ENCODE assay signal across 2 cellular contexts in the genomic region with DNA sequence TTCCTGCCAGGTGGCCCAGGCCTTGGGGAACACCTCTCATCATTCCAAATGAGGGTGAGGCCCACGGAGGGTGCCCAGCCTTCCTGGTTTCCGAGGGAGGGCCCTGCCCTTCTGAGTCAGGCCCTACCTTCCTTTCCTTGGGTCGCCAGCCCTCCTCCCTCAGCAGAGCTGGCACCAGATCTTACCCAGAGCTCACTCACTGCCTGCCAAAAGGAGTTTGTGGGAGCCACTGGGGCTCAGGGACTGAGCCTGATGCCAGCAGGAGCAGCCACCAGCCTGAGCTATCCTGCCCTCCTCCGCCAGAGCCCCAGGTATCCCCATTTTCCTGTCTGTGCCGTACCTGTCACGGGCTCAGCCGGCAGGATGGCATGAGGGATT.
TF ChIP-seq lines count a peak whose summit lies in the region.

No MANE protein-coding gene starts in this region.

TF ChIP-seq in H1, 55 proteins besides CTCF, POLR2A, EP300 and RAD21:
- TF ChIP-seq RXRA (IDR thresholded peaks at IDR 0.05; ENCODE audit: insufficient read depth, low read depth, low read length) = no peak
- TF ChIP-seq MAX (IDR thresholded peaks at IDR 0.05) = no peak
- TF ChIP-seq, protein P1, sequence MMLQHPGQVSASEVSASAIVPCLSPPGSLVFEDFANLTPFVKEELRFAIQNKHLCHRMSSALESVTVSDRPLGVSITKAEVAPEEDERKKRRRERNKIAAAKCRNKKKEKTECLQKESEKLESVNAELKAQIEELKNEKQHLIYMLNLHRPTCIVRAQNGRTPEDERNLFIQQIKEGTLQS (IDR thresholded peaks at IDR 0.05; ENCODE audit: insufficient read depth, low read depth, low read length) = no peak
- TF ChIP-seq MAFK (IDR thresholded peaks at IDR 0.05; ENCODE audit: low read depth, low read length) = no peak
- TF ChIP-seq GABPA (IDR thresholded peaks at IDR 0.05; ENCODE audit: borderline replicate concordance, insufficient read depth, low read length) = no peak
- no peak for TF ChIP-seq GTF2F1 (IDR thresholded peaks at IDR 0.05; ENCODE audit: borderline replicate concordance, low read depth, low read length)
- TF ChIP-seq KDM1A (IDR thresholded peaks at IDR 0.05; ENCODE audit: borderline replicate concordance, low read length) = no peak
- TF ChIP-seq CTBP2 (IDR thresholded peaks at IDR 0.05; ENCODE audit: borderline replicate concordance, insufficient read depth, insufficient read length, low read length) = no peak
- no peak for TF ChIP-seq ZNF274 (IDR thresholded peaks at IDR 0.05; ENCODE audit: borderline replicate concordance, extremely low read depth, low read length)
- no peak for TF ChIP-seq TAF1 (IDR thresholded peaks at IDR 0.05; ENCODE audit: low read depth, low read length)
- TF ChIP-seq HDAC6 (IDR thresholded peaks at IDR 0.05; ENCODE audit: low read depth, low read length) = no peak
- TF ChIP-seq CHD2 (IDR thresholded peaks at IDR 0.05; ENCODE audit: low read length) = no peak
- TF ChIP-seq SRF (IDR thresholded peaks at IDR 0.05; ENCODE audit: low read depth, low read length) = no peak
- no peak for TF ChIP-seq RBBP5 (IDR thresholded peaks at IDR 0.05; ENCODE audit: borderline replicate concordance, low read depth, low read length)
- TF ChIP-seq KDM4A (IDR thresholded peaks at IDR 0.05; ENCODE audit: low read depth, low read length, severe bottlenecking) = no peak
- no peak for TF ChIP-seq TCF12 (IDR thresholded peaks at IDR 0.05; ENCODE audit: low read depth, low read length)
- no peak for TF ChIP-seq BCL11A (IDR thresholded peaks at IDR 0.05; ENCODE audit: low read depth in 2 of 2, low read length in 2 of 2)
- no peak for TF ChIP-seq SIN3A (conservative IDR thresholded peaks at IDR 0.05 in 1 of 2, IDR thresholded peaks at IDR 0.05 in 1 of 2; ENCODE audit: low read depth in 1 of 2, low read length in 2 of 2)
- TF ChIP-seq KDM5A (IDR thresholded peaks at IDR 0.05; ENCODE audit: low read length) = no peak

TF ChIP-seq in HepG2, 621 proteins besides CTCF, POLR2A, EP300 and RAD21:
- TF ChIP-seq ZNF10 (CRISPR knock-in tag; IDR thresholded peaks at IDR 0.05; ENCODE audit: borderline replicate concordance, low read depth) = no peak
- no peak for TF ChIP-seq ZMYM2 (CRISPR knock-in tag; IDR thresholded peaks at IDR 0.05)
- TF ChIP-seq ZNF674 (CRISPR knock-in tag; IDR thresholded peaks at IDR 0.05; ENCODE audit: low read depth) = no peak
- no peak for TF ChIP-seq ZBTB20 (CRISPR knock-in tag; IDR thresholded peaks at IDR 0.05; ENCODE audit: borderline replicate concordance, low read depth)
- no peak for TF ChIP-seq ZBTB3 (CRISPR knock-in tag; IDR thresholded peaks at IDR 0.05; ENCODE audit: borderline replicate concordance, low read depth)
- no peak for TF ChIP-seq GABPA (IDR thresholded peaks at IDR 0.05; ENCODE audit: low read depth, low read length)
- TF ChIP-seq GABPA (CRISPR knock-in tag; IDR thresholded peaks at IDR 0.05; ENCODE audit: low read depth) = no peak
- no peak for TF ChIP-seq HNRNPLL (IDR thresholded peaks at IDR 0.05; ENCODE audit: low read depth, low read length, poor library complexity, severe bottlenecking)
- TF ChIP-seq PHF8 (CRISPR knock-in tag; IDR thresholded peaks at IDR 0.05) = no peak
- no peak for TF ChIP-seq ZNF749 (CRISPR knock-in tag; IDR thresholded peaks at IDR 0.05; ENCODE audit: borderline replicate concordance)
- TF ChIP-seq CBX5 (CRISPR knock-in tag; IDR thresholded peaks at IDR 0.05; ENCODE audit: borderline replicate concordance) = no peak
- TF ChIP-seq CENPBD1 (CRISPR knock-in tag; IDR thresholded peaks at IDR 0.05; ENCODE audit: borderline replicate concordance, low read depth) = no peak
- TF ChIP-seq JARID2 (CRISPR knock-in tag; IDR thresholded peaks at IDR 0.05; ENCODE audit: insufficient replicate concordance) = no peak
- no peak for TF ChIP-seq ZNF33A (CRISPR knock-in tag; IDR thresholded peaks at IDR 0.05; ENCODE audit: borderline replicate concordance)
- TF ChIP-seq NFYC (CRISPR knock-in tag; IDR thresholded peaks at IDR 0.05) = no peak
- no peak for TF ChIP-seq MBNL3 (CRISPR knock-in tag; conservative IDR thresholded peaks at IDR 0.05)
- TF ChIP-seq, protein P2, sequence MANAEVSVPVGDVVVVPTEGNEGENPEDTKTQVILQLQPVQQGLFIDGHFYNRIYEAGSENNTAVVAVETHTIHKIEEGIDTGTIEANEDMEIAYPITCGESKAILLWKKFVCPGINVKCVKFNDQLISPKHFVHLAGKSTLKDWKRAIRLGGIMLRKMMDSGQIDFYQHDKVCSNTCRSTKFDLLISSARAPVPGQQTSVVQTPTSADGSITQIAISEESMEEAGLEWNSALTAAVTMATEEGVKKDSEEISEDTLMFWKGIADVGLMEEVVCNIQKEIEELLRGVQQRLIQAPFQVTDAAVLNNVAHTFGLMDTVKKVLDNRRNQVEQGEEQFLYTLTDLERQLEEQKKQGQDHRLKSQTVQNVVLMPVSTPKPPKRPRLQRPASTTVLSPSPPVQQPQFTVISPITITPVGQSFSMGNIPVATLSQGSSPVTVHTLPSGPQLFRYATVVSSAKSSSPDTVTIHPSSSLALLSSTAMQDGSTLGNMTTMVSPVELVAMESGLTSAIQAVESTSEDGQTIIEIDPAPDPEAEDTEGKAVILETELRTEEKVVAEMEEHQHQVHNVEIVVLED (CRISPR knock-in tag; IDR thresholded peaks at IDR 0.05; ENCODE audit: borderline replicate concordance) = no peak
- TF ChIP-seq NR2F6 (IDR thresholded peaks at IDR 0.05) = no peak
- TF ChIP-seq NR2F6 (CRISPR knock-in tag; IDR thresholded peaks at IDR 0.05) = no peak
